ENCODE assay signal across 13 cellular contexts in the genomic region with DNA sequence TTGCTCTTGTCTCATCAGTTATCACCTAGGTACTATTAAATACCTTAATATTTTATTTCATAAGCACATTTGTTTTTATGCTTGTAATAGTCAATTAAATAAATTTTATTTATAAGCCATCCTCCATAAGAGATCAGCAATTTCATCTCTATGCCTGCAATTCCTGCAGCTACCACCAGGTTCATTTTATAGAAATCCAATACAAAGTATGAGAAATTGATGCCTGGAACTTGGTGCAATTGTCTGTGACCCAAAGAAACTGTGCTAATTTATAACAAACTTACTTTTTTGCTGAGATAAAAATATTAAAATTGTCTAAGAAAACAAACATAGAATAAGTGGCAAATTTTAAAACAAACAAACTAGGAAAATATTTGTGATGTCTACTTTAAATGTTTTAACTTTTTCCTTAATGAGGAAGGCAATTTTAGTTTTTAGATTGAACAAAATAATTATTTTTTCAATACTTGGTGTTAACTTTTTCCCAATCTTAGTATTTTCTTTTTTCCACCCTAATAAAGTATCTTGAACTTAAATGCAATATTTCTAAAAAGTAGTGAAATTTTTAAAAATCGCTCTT.
A peak's percentile ranks its signal among the peaks of the same experiment; 100 is the strongest.
DNase-seq lines count a peak whose midpoint lies in the region; ATAC-seq and TF ChIP-seq lines count a peak whose summit lies in the region.
"Had no signal": no experiment of that assay in that cellular context is flagged by ENCODE, and none has a peak within 500 bp of the region (broad histone marks: within the 10 kb centered on the region; RNA-seq: fewer than 3 reads in every experiment).

No MANE protein-coding gene starts in this region.

- no peak for TF ChIP-seq RAD21 in liver (IDR thresholded peaks at IDR 0.05)

- H3K27ac Mint-ChIP-seq in stimulated activated naive B cell treated with anti-CD40 and anti-IgM and Interleukin-4, amounts not matched to agents 10 μg/mL and 1 μg/mL and 100 μg/mL, for 72 hours: no peak overlapping the region

- H3K4me3 ChIP-seq in BJ (ENCODE audit: low read depth, low read length): no peak overlapping the region
- H3K4me3 ChIP-seq in HFF-Myc (replicated peaks; ENCODE audit: low read depth, low read length): no peak overlapping the region
- H3K4me3 ChIP-seq in astrocyte of the cerebellum (ENCODE audit: low read depth, low read length): no peak overlapping the region
- H3K4me3 ChIP-seq in liver (ENCODE audit: low read depth in 1 of 3, low read length in 3 of 3): no peak overlapping the region
- H3K4me3 ChIP-seq: uterus had no signal

- H3K36me3 Mint-ChIP-seq in stimulated activated naive B cell treated with anti-CD40 and anti-IgM and Interleukin-4, amounts not matched to agents 10 μg/mL and 1 μg/mL and 100 μg/mL, for 72 hours: no peaks in the 10 kb centered on the region

- TF ChIP-seq CTCF in BJ (IDR thresholded peaks at IDR 0.05; ENCODE audit: insufficient read depth, low read depth, low read length) (peak; percentile 49), HFF-Myc (IDR thresholded peaks at IDR 0.05; ENCODE audit: low read depth, low read length, missing control alignments) (peak; percentile 47), astrocyte of the cerebellum (IDR thresholded peaks at IDR 0.05; ENCODE audit: low read depth, low read length, missing control alignments) (peak; percentile 44), liver (IDR thresholded peaks at IDR 0.05; ENCODE audit: low read depth, low read length, missing input control) (peak; percentile 36)

- DNase-seq in BJ (ENCODE audit: low read depth) (no peak), HFF-Myc (ENCODE audit: extremely low read depth, low read depth) (no peak), astrocyte of the cerebellum (ENCODE audit: low read depth) (no peak), GM03348 (ENCODE audit: low spot score) (no peak), NCI-H345 (lab: John Stamatoyannopoulos, UW) (no peak)
- DNase-seq in stimulated activated naive B cell treated with anti-CD40 and anti-IgM and Interleukin-4, amounts not matched to agents 10 μg/mL and 1 μg/mL and 100 μg/mL, for 72 hours: no peak
- DNase-seq: activated CD4-positive, alpha-beta T cell treated with anti-CD3 and anti-CD28 coated beads, Interleukin-2, amount 50 U/mL, for 1 hour; NCI-H146; SHP77; stimulated activated CD4-positive, alpha-beta T cell treated with anti-CD3 and anti-CD28 coated beads, Interleukin-2, amount 100 ng/mL, for 48 hours; uterus had no signal

- in situ Hi-C loops in astrocyte of the cerebellum (cut with HindIII; ENCODE audit: low sequenced_read_pairs): no loop called here

- no peak for ATAC-seq in stimulated activated naive B cell treated with anti-CD40 and anti-IgM and Interleukin-4, amounts not matched to agents 10 μg/mL and 1 μg/mL and 100 μg/mL, for 72 hours (replicated peaks)
- no peak for ATAC-seq in HG02623 (IDR thresholded peaks at IDR 0.05; ENCODE audit: unreplicated experiment)

- H3K9me3 ChIP-seq in liver (ENCODE audit: control insufficient read depth in 4 of 4, low read length in 3 of 4): no peaks in the 10 kb centered on the region
- H3K9me3 ChIP-seq: uterus had no signal

- no peaks in the 10 kb centered on the region for H3K4me1 Mint-ChIP-seq in stimulated activated naive B cell treated with anti-CD40 and anti-IgM and Interleukin-4, amounts not matched to agents 10 μg/mL and 1 μg/mL and 100 μg/mL, for 72 hours

- peaks cover 3 to 4% of the 10 kb centered on the region in 2 donors for H3K9me3 Mint-ChIP-seq in stimulated activated naive B cell treated with anti-CD40 and anti-IgM and Interleukin-4, amounts not matched to agents 10 μg/mL and 1 μg/mL and 100 μg/mL, for 72 hours

- POLR2A ChIA-PET in BJ (lab: Charles Lee): no interaction called here

- CTCF ChIA-PET in BJ (lab: Yijun Ruan, JAX): interaction anchor here (1.5 to 1.8 kb wide), 3 partner anchors 8 to 12 kb away, joined by 4 to 8 read pairs (median 8); no protein-coding TSS in a partner anchor

- no peak overlapping the region for H3K27ac ChIP-seq in liver (ENCODE audit: low read depth in 1 of 2, low read length in 2 of 2)
- H3K27ac ChIP-seq: uterus had no signal

- no peaks in the 10 kb centered on the region for H3K27me3 ChIP-seq in BJ (ENCODE audit: control insufficient read depth, insufficient read depth, low read length)
- H3K27me3 ChIP-seq in liver (ENCODE audit: control insufficient read depth in 4 of 4, insufficient read depth in 4 of 4, low read length in 3 of 4): no peaks in the 10 kb centered on the region
- H3K27me3 ChIP-seq: uterus had no signal

- H3K9ac ChIP-seq in liver (ENCODE audit: low read depth in 1 of 2, low read length in 2 of 2): no peak overlapping the region

- 90% methylated on average over 1 of the region's 1 CpG for WGBS in liver

- no peaks in the 10 kb centered on the region for H3K4me1 ChIP-seq in liver (ENCODE audit: control insufficient read depth in 4 of 4, insufficient read depth in 4 of 4, low read length in 3 of 4)
- H3K4me1 ChIP-seq: uterus had no signal

- H3K36me3 ChIP-seq in BJ (ENCODE audit: control insufficient read depth, insufficient read depth, low read length) (no peaks in the 10 kb centered on the region), liver (ENCODE audit: control insufficient read depth in 4 of 4, insufficient read depth in 3 of 4, low read depth in 1 of 4, low read length in 3 of 4) (no peaks in the 10 kb centered on the region)
- H3K36me3 ChIP-seq: uterus had no signal

- H3K4me3 Mint-ChIP-seq in stimulated activated naive B cell treated with anti-CD40 and anti-IgM and Interleukin-4, amounts not matched to agents 10 μg/mL and 1 μg/mL and 100 μg/mL, for 72 hours: no peak overlapping the region

- no peaks in the 10 kb centered on the region for H3K27me3 Mint-ChIP-seq in stimulated activated naive B cell treated with anti-CD40 and anti-IgM and Interleukin-4, amounts not matched to agents 10 μg/mL and 1 μg/mL and 100 μg/mL, for 72 hours

TF ChIP-seq in liver, 16 proteins besides CTCF, POLR2A, EP300 and RAD21:
- TF ChIP-seq SP1 (IDR thresholded peaks at IDR 0.05): no peak
